In genomic region chr9:19965336-19965735, GRCh38 we compare ENCODE assay signal across 17 cellular contexts.
"Had no signal": no experiment of that assay in that cellular context is flagged by ENCODE, and none has a peak within 500 bp of the region (broad histone marks: within the 10 kb centered on the region; RNA-seq: fewer than 3 reads in every experiment).

No MANE protein-coding gene starts in this region.

- H3K4me3 ChIP-seq: breast epithelium, esophagus squamous epithelium, gastroesophageal sphincter, heart right ventricle, mucosa of descending colon, tibial nerve, uterus had no signal

- H3K27ac ChIP-seq: breast epithelium, esophagus squamous epithelium, gastroesophageal sphincter, heart right ventricle, tibial nerve, uterus had no signal

- DNase-seq: activated CD4-positive, alpha-beta T cell treated with anti-CD3 and anti-CD28 coated beads for 36 hours; activated CD4-positive, alpha-beta T cell treated with anti-CD3 and anti-CD28 coated beads, Interleukin-2, amount 50 U/mL, for 48 hours; activated gamma-delta T cell treated with Interleukin-2 at 50 U/mL for 16 hours; amygdala; effector memory CD4-positive, alpha-beta T cell; esophagus squamous epithelium; heart right ventricle; kidney glomerular epithelial cell; mucosa of descending colon; naive B cell; SW 1271; T-helper 2 cell; uterus had no signal

- ATAC-seq: activated CD4-positive, alpha-beta T cell treated with anti-CD3 and anti-CD28 coated beads for 36 hours; activated naive CD4-positive, alpha-beta T cell treated with anti-CD3 and anti-CD28 coated beads, Interleukin-2, amount 50 U/mL, for 72 hours; gastroesophageal sphincter; heart right ventricle; mucosa of descending colon had no signal
